8 cellular contexts compared by ENCODE assay signal in the genomic region with DNA sequence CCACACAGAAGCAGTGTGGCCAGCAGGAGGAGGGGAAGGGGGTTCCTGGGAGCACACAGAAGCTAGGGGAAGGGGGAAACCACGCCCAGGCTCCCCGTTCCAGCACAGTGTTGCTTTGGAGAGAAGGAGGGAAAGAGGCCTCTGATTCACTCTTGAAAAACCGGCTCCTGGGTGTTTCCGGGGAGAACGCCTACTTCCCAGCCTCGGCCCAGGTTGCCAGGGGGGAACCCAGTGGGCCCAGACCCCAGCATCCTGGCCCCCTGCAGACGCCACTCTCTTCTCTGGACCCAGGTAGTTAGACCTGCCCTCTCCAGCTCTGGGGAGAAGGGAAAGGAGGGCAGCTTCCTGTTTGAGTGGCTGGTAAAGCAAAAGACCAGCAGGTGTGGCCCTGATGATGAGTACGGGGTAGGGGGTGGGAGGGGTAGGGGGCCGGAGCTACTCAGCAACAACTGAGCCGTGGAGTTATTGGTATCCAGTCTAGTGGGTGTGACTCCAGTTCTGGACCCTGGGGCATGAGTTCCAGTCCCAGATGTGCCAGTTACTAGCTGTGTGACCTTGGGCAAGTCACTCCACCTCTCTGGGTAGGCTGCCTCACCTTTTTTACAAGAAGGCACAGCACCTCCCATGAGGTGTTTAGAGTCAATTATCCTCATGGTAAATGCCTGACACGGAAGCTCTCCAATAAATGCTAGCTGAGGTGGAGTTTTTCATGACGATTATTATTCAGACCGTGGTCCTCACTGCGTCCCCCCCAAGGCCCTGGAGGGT. TPM values are rescaled to one million over a fixed set of nuclear protein-coding genes. Genes with fewer than 3 reads are reported as not detected.
DNase-seq lines count a peak whose midpoint lies in the region; ATAC-seq and TF ChIP-seq lines count a peak whose summit lies in the region.

No MANE protein-coding gene starts in this region.

- H3K9me3 ChIP-seq in mucosa of rectum (ENCODE audit: control insufficient read depth in 2 of 2, low read length in 2 of 2), result no peaks in the 10 kb centered on the region

- H3K9ac ChIP-seq in mucosa of rectum (ENCODE audit: low read depth in 1 of 2, low read length in 2 of 2), result peak overlapping the region; percentile 49 to 81

- H3K9me3 Mint-ChIP-seq in chondrocyte (ENCODE audit: low read depth), result no peaks in the 10 kb centered on the region

- H3K27me3 Mint-ChIP-seq in chondrocyte (ENCODE audit: low read depth), result no peaks in the 10 kb centered on the region

- peak overlapping the region; percentile 89 for H3K4me3 Mint-ChIP-seq in chondrocyte (ENCODE audit: unreplicated experiment)

- ATAC-seq in HG02981 (IDR thresholded peaks at IDR 0.05; ENCODE audit: unreplicated experiment), result no peak
- ATAC-seq in HG02852 (IDR thresholded peaks at IDR 0.05; ENCODE audit: unreplicated experiment), result no peak
- ATAC-seq in GM21786 (IDR thresholded peaks at IDR 0.05; ENCODE audit: unreplicated experiment), result no peak
- no peak for ATAC-seq in sciatic nerve

- POLR2A ChIA-PET in AG04449 (lab: Yijun Ruan, JAX), result interaction anchor here (1.0 kb wide), 1 partner anchor 23 kb away, joined by 3 read pairs; the partner anchor contains the start of gene DNAJB1

- DNase-seq in AG04449 (ENCODE audit: low read depth, low spot score) (no peak), HT-29 (ENCODE audit: low spot score) (peak; percentile 31), chondrocyte (ENCODE audit: low spot score) (no peak), sciatic nerve (ENCODE audit: low spot score) (no peak)

- H3K36me3 ChIP-seq in mucosa of rectum (ENCODE audit: control insufficient read depth in 2 of 2, insufficient read depth in 2 of 2, low read length in 2 of 2), result peaks cover 5 to 8% of the 10 kb centered on the region in 2 donors

- H3K4me1 Mint-ChIP-seq in chondrocyte (ENCODE audit: low read depth), result peaks cover 30% of the 10 kb centered on the region

- no peaks in the 10 kb centered on the region for H3K27me3 ChIP-seq in mucosa of rectum (ENCODE audit: control insufficient read depth in 2 of 2, insufficient read depth in 2 of 2, low read length in 2 of 2)

- peak overlapping the region; percentile 74 for H3K27ac Mint-ChIP-seq in chondrocyte (ENCODE audit: unreplicated experiment)

- peak overlapping the region; percentile 89 to 92 for H3K27ac ChIP-seq in mucosa of rectum (ENCODE audit: low read depth in 2 of 2, low read length in 2 of 2)

- H3K4me1 ChIP-seq in mucosa of rectum (ENCODE audit: control insufficient read depth in 2 of 2, insufficient read depth in 2 of 2, low read length in 2 of 2), result peaks cover 34 to 43% of the 10 kb centered on the region in 2 donors

- intact Hi-C loops in sciatic nerve (cut with DNase I), result no loop called here

- H3K4me3 ChIP-seq in AG04449 (ENCODE audit: low read depth, low read length), result peak overlapping the region; percentile 85
- H3K4me3 ChIP-seq in mucosa of rectum (ENCODE audit: low read length in 2 of 2), result peak overlapping the region; percentile 80 to 85

- peaks cover 7% of the 10 kb centered on the region for H3K36me3 Mint-ChIP-seq in chondrocyte (ENCODE audit: low read depth)

- CTCF ChIA-PET in AG04449 (lab: Yijun Ruan, JAX), result interaction anchor here (1.3 to 4.5 kb wide), 7 partner anchors 9 to 62 kb away, joined by 3 to 32 read pairs (median 7); partner anchors contain the start of gene PTGER1

- TF ChIP-seq CTCF in AG04449 (IDR thresholded peaks at IDR 0.05; ENCODE audit: insufficient read depth, low read length, missing control alignments) (no peak), chondrocyte (IDR thresholded peaks at IDR 0.05) (no peak)

RNA-seq across cellular contexts. Expression of gene GIPC1, which starts 0.8 kb away (rescaled TPM):
- total RNA-seq in HT-29 (2014; rRNA removed; shearing (Covaris generic)), result 296 and 305 TPM in 2 replicates
- total RNA-seq in chondrocyte (83.7 to 107 TPM (median 99.6 TPM) in 3 replicates), sciatic nerve (50.2 TPM)

RNA-seq across cellular contexts. Expression of gene PTGER1, which starts 19.9 kb away (rescaled TPM):
- total RNA-seq in HT-29 (2014; rRNA removed; shearing (Covaris generic)), result 0.31 TPM in 1 of 2 replicates, not detected in the other
- total RNA-seq in chondrocyte (0.29 to 1.6 TPM (median 1.4 TPM) in 3 replicates), sciatic nerve (2.4 TPM)

RNA-seq across cellular contexts. Expression of gene DNAJB1, which starts 23.1 kb away (rescaled TPM):
- 77.7 and 79.9 TPM in 2 replicates for total RNA-seq in HT-29 (2014; rRNA removed; shearing (Covaris generic))
- total RNA-seq in chondrocyte, result 63.1 to 85.1 TPM (median 77.2 TPM) in 3 replicates
- total RNA-seq in sciatic nerve, result 86.0 TPM

RNA-seq across cellular contexts. Expression of gene TECR, which starts 34.3 kb away (rescaled TPM):
- 117 and 146 TPM in 2 replicates for total RNA-seq in HT-29 (2014; rRNA removed; shearing (Covaris generic))
- total RNA-seq in chondrocyte (69.4 to 98.0 TPM (median 70.7 TPM) in 3 replicates), sciatic nerve (101 TPM)
